In the genomic region with DNA sequence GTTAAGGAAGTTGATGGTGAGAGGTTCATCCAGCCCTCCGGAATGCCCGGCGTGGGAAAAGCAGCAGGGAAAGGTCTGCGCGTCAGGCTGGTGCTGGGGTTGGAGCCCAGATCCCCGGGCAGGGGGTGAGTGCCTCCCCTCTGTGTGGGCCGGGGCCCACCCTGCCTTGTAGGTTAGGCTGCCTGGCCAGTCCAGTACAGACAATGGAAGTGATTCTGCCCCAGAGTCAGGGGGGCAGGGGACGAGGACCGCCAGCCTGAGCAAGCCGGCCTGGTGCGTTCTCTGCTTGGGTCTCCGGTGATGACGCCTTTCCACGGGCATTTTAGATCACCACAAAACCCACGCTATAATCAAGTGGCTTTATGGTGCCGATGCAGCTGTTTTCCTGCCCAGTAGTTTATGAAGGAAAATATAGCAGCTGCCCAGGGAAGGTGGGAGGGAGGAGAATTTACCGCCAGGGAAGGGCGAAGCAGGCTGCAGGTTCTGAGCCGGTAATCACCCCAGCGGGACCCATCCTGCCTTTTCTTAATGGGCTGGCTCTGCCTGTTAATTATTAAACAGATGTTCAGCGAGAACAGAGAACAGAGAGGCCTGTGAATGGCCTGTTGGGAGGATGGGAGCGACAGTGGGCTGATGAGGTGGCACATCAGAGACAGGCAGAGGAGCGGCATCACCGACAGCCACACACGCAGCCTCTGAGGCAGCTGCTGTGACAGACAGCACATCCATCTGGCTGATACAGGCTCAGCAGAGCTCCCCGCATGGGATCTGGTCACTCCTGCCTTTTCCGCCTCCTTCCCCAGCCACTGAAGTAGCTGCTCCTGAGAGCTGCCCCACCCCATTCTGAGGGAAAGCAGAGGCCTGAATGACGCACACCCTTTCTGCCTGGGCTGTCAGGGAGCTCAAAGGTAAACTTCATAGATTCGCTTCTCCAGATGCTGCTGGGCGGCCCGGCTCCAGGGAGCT, we compare ENCODE assay signal across 8 cellular contexts. TPM values are rescaled to one million over a fixed set of nuclear protein-coding genes. Genes with fewer than 3 reads are reported as not detected.
DNase-seq lines count a peak whose midpoint lies in the region; TF ChIP-seq lines count a peak whose summit lies in the region.

No MANE protein-coding gene starts in this region.

- no peak overlapping the region for H2BK12ac ChIP-seq in neuronal stem cell (ENCODE audit: low read length)

- no peak overlapping the region for H4K8ac ChIP-seq in neuronal stem cell (ENCODE audit: low read depth, low read length)

- H2AK5ac ChIP-seq in neuronal stem cell (ENCODE audit: low read depth, low read length), result peak overlapping the region; percentile 32

- no peak for TF ChIP-seq CTCF in GM13977 (IDR thresholded peaks at IDR 0.05; ENCODE audit: extremely low read depth, insufficient read depth, missing control alignments)

- no peak overlapping the region for H3K9ac ChIP-seq in neuronal stem cell (ENCODE audit: low read depth, low read length, poor library complexity)

- no peak overlapping the region for H2BK15ac ChIP-seq in neuronal stem cell (ENCODE audit: low read length)

- H3K18ac ChIP-seq in neuronal stem cell (ENCODE audit: low read length), result peak overlapping the region; percentile 69

- H3K4me3 ChIP-seq in esophagus (ENCODE audit: low read depth in 1 of 2, low read length in 2 of 2) (no peak overlapping the region), neuronal stem cell (ENCODE audit: low read length in 2 of 2) (no peak overlapping the region), MG63 (no peak overlapping the region)

- peak overlapping the region; percentile 1 for H2BK5ac ChIP-seq in neuronal stem cell (ENCODE audit: low read length)

- no peaks in the 10 kb centered on the region for H3K9me3 ChIP-seq in esophagus (ENCODE audit: control insufficient read depth in 2 of 2, insufficient read depth in 1 of 2, low read depth in 1 of 2, low read length in 1 of 2)
- no peaks in the 10 kb centered on the region for H3K9me3 ChIP-seq in neuronal stem cell (replicated peaks in 1 of 2; ENCODE audit: control insufficient read depth in 2 of 2, insufficient read depth in 1 of 2, low read depth in 1 of 2, low read length in 2 of 2)
- H3K9me3 ChIP-seq in MG63, result no peaks in the 10 kb centered on the region

- H3K27me3 ChIP-seq in esophagus (ENCODE audit: control insufficient read depth in 1 of 2, insufficient read depth in 2 of 2, low read length in 2 of 2) (no peaks in the 10 kb centered on the region), neuronal stem cell (ENCODE audit: control insufficient read depth in 3 of 3, insufficient read depth in 3 of 3, low read depth in 1 of 3, low read length in 3 of 3) (peaks cover 0 to 8% (median 0%) of the 10 kb centered on the region in 3 experiments), MG63 (no peaks in the 10 kb centered on the region; the same call in 1 of the 2 replicates)

- H3K27ac ChIP-seq in esophagus (ENCODE audit: low read depth in 2 of 2, low read length in 1 of 2) (peak overlapping the region; percentile 40 to 89), neuronal stem cell (replicated peaks; ENCODE audit: low read length) (no peak overlapping the region)

- no peaks in the 10 kb centered on the region for H3K79me1 ChIP-seq in neuronal stem cell (ENCODE audit: low read depth, low read length)

- 79 to 83% methylated on average over 31 of the region's 31 CpGs for WGBS in esophagus, 2 donors
- WGBS in neuronal stem cell (ENCODE audit: extremely low coverage in 2 of 2, insufficient read length in 2 of 2, insufficient replicate concordance in 1 of 2), 2 donors, result no CpG with 5 or more reads among the region's 31 CpGs

- no peak overlapping the region for H2BK120ac ChIP-seq in neuronal stem cell (ENCODE audit: low read depth, low read length)

- H3K14ac ChIP-seq in neuronal stem cell (ENCODE audit: low read length), result no peak overlapping the region

- no peak overlapping the region for H3K4ac ChIP-seq in neuronal stem cell (ENCODE audit: low read length)

- no peak for TF ChIP-seq POLR2A in erythroblast (IDR thresholded peaks at IDR 0.05; ENCODE audit: low read length)

- H3K4me1 ChIP-seq in esophagus (ENCODE audit: control insufficient read depth in 2 of 2, insufficient read depth in 2 of 2, low read length in 1 of 2) (peaks cover 3 to 32% of the 10 kb centered on the region in 2 donors), neuronal stem cell (ENCODE audit: control insufficient read depth in 2 of 2, insufficient read depth in 1 of 2, low read depth in 1 of 2, low read length in 2 of 2) (peaks cover 4 to 14% of the 10 kb centered on the region in 2 donors)

- no peak overlapping the region for H3K23ac ChIP-seq in neuronal stem cell (ENCODE audit: low read depth, low read length, poor library complexity)

- H4K91ac ChIP-seq in neuronal stem cell (ENCODE audit: low read depth, low read length, poor library complexity), result no peak overlapping the region

- H3K4me2 ChIP-seq in neuronal stem cell (ENCODE audit: insufficient read depth, low read length, poor library complexity, severe bottlenecking), result peak overlapping the region; percentile 26

- in situ Hi-C loops in GM13977 (cut with MboI; ENCODE audit: low pct_unique_long_range_greater_than_20kb, low sequenced_read_pairs, unreplicated experiment), result loop anchor here (25.0 kb wide), 1 partner anchor 508 kb away; no protein-coding TSS in a partner anchor

- H2AFZ ChIP-seq in neuronal stem cell (ENCODE audit: low read length), result peak overlapping the region; percentile 76

- H3K36me3 ChIP-seq in esophagus (ENCODE audit: control insufficient read depth in 2 of 2, insufficient read depth in 2 of 2, low read length in 1 of 2) (peaks cover 9 to 11% of the 10 kb centered on the region in 2 donors), neuronal stem cell (replicated peaks in 1 of 2; ENCODE audit: control insufficient read depth in 2 of 2, insufficient read depth in 2 of 2, low read length in 2 of 2) (no peaks in the 10 kb centered on the region), MG63 (no peaks in the 10 kb centered on the region)

- DNase-seq in DMS 273 (lab: John Stamatoyannopoulos, UW; ENCODE audit: unreplicated experiment) (peak; percentile 97), NCI-H69 (lab: John Stamatoyannopoulos, UW) (peak; percentile 96), neuronal stem cell (ENCODE audit: low spot score) (peak; percentile 37), GM13977 (ENCODE audit: low spot score) (no peak), MG63 (no peak), erythroblast (lab: John Stamatoyannopoulos, UW) (no peak)
- no peak for DNase-seq in stimulated activated CD4-positive, alpha-beta T cell treated with anti-CD3 and anti-CD28 coated beads, Interleukin-4, amount 100 ng/mL, for 24 hours

RNA-seq across cellular contexts. Expression of a gene that starts 35.2 kb away (rescaled TPM):
- 10 to 100 TPM; 49.5 to 59.9 TPM for polyA plus RNA-seq in esophagus
- 8.7 TPM for polyA plus RNA-seq in neuronal stem cell (2013, experiment 1 of 2)
- 8.8 TPM for polyA plus RNA-seq in neuronal stem cell (2013, experiment 2 of 2)
- 2.2 and 23.5 TPM in 2 replicates for total RNA-seq in MG63 (2014; rRNA removed; shearing (Covaris generic); ENCODE audit: low replicate concordance)

Comparison
In these comparisons a context has a peak if more than half of its experiments do, and no peak if none do; other contexts are left out.
1. DNase-seq: peak in DMS 273 (single experiment), NCI-H69 (single experiment) and neuronal stem cell (single experiment); none in GM13977 (single experiment), stimulated activated CD4-positive, alpha-beta T cell treated with anti-CD3 and anti-CD28 coated beads, Interleukin-4, amount 100 ng/mL, for 24 hours (single experiment), MG63 (single experiment) and erythroblast (0 of 2).